In the genomic region with DNA sequence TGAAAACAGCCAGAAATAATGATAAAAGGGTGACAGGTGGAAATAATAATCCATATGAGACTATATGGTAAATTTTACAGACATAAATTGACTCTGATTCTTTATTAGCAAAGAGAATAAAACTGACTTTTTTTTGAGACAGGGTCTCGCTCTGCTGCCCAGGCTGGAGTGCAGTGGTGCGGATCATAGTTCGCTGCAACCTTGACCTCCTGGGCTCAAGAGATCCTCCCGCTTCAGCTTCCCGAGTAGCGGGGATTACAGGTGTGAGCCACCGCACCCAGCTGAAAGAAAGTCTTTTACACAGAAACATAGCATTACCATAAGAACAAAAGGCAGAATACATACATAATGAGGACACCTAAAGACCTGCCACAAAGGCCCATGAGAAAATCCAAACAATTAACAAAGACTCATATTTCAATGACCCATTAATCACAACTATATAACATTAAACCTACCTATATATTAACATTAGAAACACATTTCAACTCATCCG, we compare ENCODE assay signal across 2 cellular contexts.
TF ChIP-seq lines count a peak whose summit lies in the region.

No MANE protein-coding gene starts in this region.

TF ChIP-seq in A549, 52 proteins besides CTCF, POLR2A, EP300 and RAD21 (continued from another document):
- TF ChIP-seq ZNF302 (CRISPR knock-in tag; IDR thresholded peaks at IDR 0.05), result no peak
- TF ChIP-seq, protein P1, sequence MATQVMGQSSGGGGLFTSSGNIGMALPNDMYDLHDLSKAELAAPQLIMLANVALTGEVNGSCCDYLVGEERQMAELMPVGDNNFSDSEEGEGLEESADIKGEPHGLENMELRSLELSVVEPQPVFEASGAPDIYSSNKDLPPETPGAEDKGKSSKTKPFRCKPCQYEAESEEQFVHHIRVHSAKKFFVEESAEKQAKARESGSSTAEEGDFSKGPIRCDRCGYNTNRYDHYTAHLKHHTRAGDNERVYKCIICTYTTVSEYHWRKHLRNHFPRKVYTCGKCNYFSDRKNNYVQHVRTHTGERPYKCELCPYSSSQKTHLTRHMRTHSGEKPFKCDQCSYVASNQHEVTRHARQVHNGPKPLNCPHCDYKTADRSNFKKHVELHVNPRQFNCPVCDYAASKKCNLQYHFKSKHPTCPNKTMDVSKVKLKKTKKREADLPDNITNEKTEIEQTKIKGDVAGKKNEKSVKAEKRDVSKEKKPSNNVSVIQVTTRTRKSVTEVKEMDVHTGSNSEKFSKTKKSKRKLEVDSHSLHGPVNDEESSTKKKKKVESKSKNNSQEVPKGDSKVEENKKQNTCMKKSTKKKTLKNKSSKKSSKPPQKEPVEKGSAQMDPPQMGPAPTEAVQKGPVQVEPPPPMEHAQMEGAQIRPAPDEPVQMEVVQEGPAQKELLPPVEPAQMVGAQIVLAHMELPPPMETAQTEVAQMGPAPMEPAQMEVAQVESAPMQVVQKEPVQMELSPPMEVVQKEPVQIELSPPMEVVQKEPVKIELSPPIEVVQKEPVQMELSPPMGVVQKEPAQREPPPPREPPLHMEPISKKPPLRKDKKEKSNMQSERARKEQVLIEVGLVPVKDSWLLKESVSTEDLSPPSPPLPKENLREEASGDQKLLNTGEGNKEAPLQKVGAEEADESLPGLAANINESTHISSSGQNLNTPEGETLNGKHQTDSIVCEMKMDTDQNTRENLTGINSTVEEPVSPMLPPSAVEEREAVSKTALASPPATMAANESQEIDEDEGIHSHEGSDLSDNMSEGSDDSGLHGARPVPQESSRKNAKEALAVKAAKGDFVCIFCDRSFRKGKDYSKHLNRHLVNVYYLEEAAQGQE (IDR thresholded peaks at IDR 0.05), result no peak
- no peak for TF ChIP-seq CBX8 (IDR thresholded peaks at IDR 0.05)
- TF ChIP-seq KDM5A (IDR thresholded peaks at IDR 0.05), result no peak
- no peak for TF ChIP-seq HOXB13 (CRISPR knock-in tag; IDR thresholded peaks at IDR 0.05; ENCODE audit: low read depth)
- no peak for TF ChIP-seq ESRRA (IDR thresholded peaks at IDR 0.05; ENCODE audit: borderline replicate concordance, low read length)
- no peak for TF ChIP-seq MAFK (IDR thresholded peaks at IDR 0.05; ENCODE audit: partially characterized antibody)
- TF ChIP-seq BHLHE40 (IDR thresholded peaks at IDR 0.05; ENCODE audit: low read depth, low read length), result no peak
- TF ChIP-seq EHMT2 (IDR thresholded peaks at IDR 0.05; ENCODE audit: low read depth), result no peak
- TF ChIP-seq, protein P2, sequence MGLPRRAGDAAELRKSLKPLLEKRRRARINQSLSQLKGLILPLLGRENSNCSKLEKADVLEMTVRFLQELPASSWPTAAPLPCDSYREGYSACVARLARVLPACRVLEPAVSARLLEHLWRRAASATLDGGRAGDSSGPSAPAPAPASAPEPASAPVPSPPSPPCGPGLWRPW (IDR thresholded peaks at IDR 0.05), result no peak

TF ChIP-seq in WTC11, 78 proteins besides CTCF, POLR2A, EP300 and RAD21 (continued from another document):
- TF ChIP-seq, protein P3, sequence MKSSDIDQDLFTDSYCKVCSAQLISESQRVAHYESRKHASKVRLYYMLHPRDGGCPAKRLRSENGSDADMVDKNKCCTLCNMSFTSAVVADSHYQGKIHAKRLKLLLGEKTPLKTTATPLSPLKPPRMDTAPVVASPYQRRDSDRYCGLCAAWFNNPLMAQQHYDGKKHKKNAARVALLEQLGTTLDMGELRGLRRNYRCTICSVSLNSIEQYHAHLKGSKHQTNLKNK (CRISPR knock-in tag; IDR thresholded peaks at IDR 0.05), result no peak
- TF ChIP-seq, protein P4, sequence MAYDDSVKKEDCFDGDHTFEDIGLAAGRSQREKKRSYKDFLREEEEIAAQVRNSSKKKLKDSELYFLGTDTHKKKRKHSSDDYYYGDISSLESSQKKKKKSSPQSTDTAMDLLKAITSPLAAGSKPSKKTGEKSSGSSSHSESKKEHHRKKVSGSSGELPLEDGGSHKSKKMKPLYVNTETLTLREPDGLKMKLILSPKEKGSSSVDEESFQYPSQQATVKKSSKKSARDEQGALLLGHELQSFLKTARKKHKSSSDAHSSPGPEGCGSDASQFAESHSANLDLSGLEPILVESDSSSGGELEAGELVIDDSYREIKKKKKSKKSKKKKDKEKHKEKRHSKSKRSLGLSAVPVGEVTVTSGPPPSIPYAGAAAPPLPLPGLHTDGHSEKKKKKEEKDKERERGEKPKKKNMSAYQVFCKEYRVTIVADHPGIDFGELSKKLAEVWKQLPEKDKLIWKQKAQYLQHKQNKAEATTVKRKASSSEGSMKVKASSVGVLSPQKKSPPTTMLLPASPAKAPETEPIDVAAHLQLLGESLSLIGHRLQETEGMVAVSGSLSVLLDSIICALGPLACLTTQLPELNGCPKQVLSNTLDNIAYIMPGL (CRISPR knock-in tag; IDR thresholded peaks at IDR 0.05), result no peak
